In the genomic region with DNA sequence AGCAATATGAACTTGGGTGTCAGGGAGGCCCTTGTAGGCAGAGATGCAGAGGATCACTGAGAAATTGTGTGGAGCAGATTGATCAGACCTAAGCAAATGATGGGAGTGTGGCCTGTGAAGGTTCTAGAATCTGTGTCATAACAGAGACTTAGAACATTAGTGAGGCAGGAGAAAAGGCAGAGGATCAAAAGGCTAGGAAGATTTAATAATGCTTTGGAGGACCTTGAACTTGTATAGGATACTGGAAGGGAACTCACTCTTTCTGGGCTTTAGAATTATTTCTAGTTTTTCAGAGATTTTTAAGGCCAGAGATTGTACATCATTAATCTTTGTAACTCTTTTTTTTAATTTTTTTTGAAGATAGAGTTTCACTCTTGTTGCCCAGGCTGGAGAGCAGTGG, we compare ENCODE assay signal across 1 cellular context.
TF ChIP-seq lines count a peak whose summit lies in the region.

A gene with protein sequence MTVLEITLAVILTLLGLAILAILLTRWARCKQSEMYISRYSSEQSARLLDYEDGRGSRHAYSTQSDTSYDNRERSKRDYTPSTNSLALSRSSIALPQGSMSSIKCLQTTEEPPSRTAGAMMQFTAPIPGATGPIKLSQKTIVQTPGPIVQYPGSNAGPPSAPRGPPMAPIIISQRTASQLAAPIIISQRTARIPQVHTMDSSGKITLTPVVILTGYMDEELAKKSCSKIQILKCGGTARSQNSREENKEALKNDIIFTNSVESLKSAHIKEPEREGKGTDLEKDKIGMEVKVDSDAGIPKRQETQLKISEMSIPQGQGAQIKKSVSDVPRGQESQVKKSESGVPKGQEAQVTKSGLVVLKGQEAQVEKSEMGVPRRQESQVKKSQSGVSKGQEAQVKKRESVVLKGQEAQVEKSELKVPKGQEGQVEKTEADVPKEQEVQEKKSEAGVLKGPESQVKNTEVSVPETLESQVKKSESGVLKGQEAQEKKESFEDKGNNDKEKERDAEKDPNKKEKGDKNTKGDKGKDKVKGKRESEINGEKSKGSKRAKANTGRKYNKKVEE (minus strand): TSS at position 101 of the 400 bp plus-strand sequence. CDS start 197 bp downstream, outside the sequence.

TF ChIP-seq in A549, 52 proteins besides CTCF, POLR2A, EP300 and RAD21 (continued from another document):
- TF ChIP-seq, protein P1, sequence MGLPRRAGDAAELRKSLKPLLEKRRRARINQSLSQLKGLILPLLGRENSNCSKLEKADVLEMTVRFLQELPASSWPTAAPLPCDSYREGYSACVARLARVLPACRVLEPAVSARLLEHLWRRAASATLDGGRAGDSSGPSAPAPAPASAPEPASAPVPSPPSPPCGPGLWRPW (IDR thresholded peaks at IDR 0.05), result no peak
- TF ChIP-seq, protein P2, sequence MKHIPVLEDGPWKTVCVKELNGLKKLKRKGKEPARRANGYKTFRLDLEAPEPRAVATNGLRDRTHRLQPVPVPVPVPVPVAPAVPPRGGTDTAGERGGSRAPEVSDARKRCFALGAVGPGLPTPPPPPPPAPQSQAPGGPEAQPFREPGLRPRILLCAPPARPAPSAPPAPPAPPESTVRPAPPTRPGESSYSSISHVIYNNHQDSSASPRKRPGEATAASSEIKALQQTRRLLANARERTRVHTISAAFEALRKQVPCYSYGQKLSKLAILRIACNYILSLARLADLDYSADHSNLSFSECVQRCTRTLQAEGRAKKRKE (CRISPR knock-in tag; IDR thresholded peaks at IDR 0.05; ENCODE audit: low read depth), result no peak
